Comparison of ENCODE assay signal across 9 cellular contexts in genomic region chr11:33721291-33721840, GRCh38. TPM values are rescaled to one million over a fixed set of nuclear protein-coding genes. Genes with fewer than 3 reads are reported as not detected.
DNase-seq lines count a peak whose midpoint lies in the region; ATAC-seq and TF ChIP-seq lines count a peak whose summit lies in the region.
"Had no signal": no experiment of that assay in that cellular context is flagged by ENCODE, and none has a peak within 500 bp of the region (broad histone marks: within the 10 kb centered on the region; RNA-seq: fewer than 3 reads in every experiment).

No MANE protein-coding gene starts in this region.

- peaks cover 23% of the 10 kb centered on the region for H4K20me1 ChIP-seq in osteoblast (ENCODE audit: insufficient read depth, low read length)

- H2AFZ ChIP-seq in osteoblast (ENCODE audit: low read length) = no peak overlapping the region

- H3K4me1 ChIP-seq in osteoblast (ENCODE audit: insufficient read depth, low read length) (peaks cover 50% of the 10 kb centered on the region), spleen (peaks cover 13 to 48% (median 34%) of the 10 kb centered on the region in 6 donors)

- no peaks in the 10 kb centered on the region for H3K9me3 ChIP-seq in osteoblast (ENCODE audit: low read depth, low read length)
- no peaks in the 10 kb centered on the region for H3K9me3 ChIP-seq in spleen

- intact Hi-C loops in spleen (cut with DNase I; ENCODE audit: low total_unique reads) = no loop called here

- WGBS in spleen, 5 donors = 62 to 73% (median 68%) methylated on average over 4 of the region's 4 CpGs

- no peak overlapping the region for H3K4me2 ChIP-seq in osteoblast (ENCODE audit: insufficient read depth, low read length)

- no peak for ATAC-seq in GM21360 (IDR thresholded peaks at IDR 0.05; ENCODE audit: unreplicated experiment)
- ATAC-seq in HG02973 (IDR thresholded peaks at IDR 0.05; ENCODE audit: unreplicated experiment) = no peak

- no peak for TF ChIP-seq POLR2A in spleen (IDR thresholded peaks at IDR 0.05)

- peak overlapping the region; percentile 100 for H3K27ac ChIP-seq in osteoblast (ENCODE audit: low read depth, low read length)
- H3K27ac ChIP-seq in spleen = peak overlapping the region in 4 of 8 donors; percentile 19 to 79 (median 52)

- peaks cover 100% of the 10 kb centered on the region for H3K79me2 ChIP-seq in osteoblast (ENCODE audit: insufficient read depth, low read length)

- no peaks in the 10 kb centered on the region for H3K27me3 ChIP-seq in osteoblast (ENCODE audit: insufficient read depth, low read length)
- no peaks in the 10 kb centered on the region for H3K27me3 ChIP-seq in spleen (replicated peaks in 1 of 7)

- DNase-seq in Ammon's horn (ENCODE audit: low spot score) = peak; percentile 64
- peak; percentile 57 for DNase-seq in NCI-H1694 (lab: John Stamatoyannopoulos, UW)
- peak; percentile 88 for DNase-seq in dermis blood vessel endothelial cell
- no peak for DNase-seq in osteoblast (ENCODE audit: insufficient read length, low spot score, missing footprints)
- DNase-seq in GM20000 (ENCODE audit: low spot score) = no peak
- DNase-seq in spleen = no peak
- DNase-seq: activated CD8-positive, alpha-beta memory T cell treated with anti-CD3 and anti-CD28 coated beads, Interleukin-2, amount 50 U/mL, for 48 hours had no signal

- TF ChIP-seq CTCF in osteoblast (IDR thresholded peaks at IDR 0.05; ENCODE audit: extremely low read depth, low read depth, low read length) = no peak
- TF ChIP-seq CTCF in GM20000 (IDR thresholded peaks at IDR 0.05; ENCODE audit: extremely low read depth, missing control alignments) = no peak
- TF ChIP-seq CTCF in spleen (IDR thresholded peaks at IDR 0.05 in 8 of 11, conservative IDR thresholded peaks at IDR 0.05 in 3 of 11) = no peak

- H3K36me3 ChIP-seq in osteoblast (ENCODE audit: insufficient read depth, low read length) (peaks cover 62% of the 10 kb centered on the region), spleen (peaks cover 0 to 65% (median 32%) of the 10 kb centered on the region in 6 donors)

- H3K4me3 ChIP-seq in osteoblast (ENCODE audit: insufficient read depth, low read length) (no peak overlapping the region), spleen (no peak overlapping the region)

RNA-seq across cellular contexts. Expression of gene CD59, which starts 14.9 kb away (rescaled TPM):
- total RNA-seq in dermis blood vessel endothelial cell = 931 and 1,060 TPM in 2 replicates
- 345 and 377 TPM in 2 replicates for total RNA-seq in osteoblast
- 100 to 1,000 TPM; 163 to 281 (median 213) TPM for total RNA-seq in spleen
- polyA plus RNA-seq in spleen = 10 to 100 TPM; 21.6 to 62.1 (median 57.9) TPM

RNA-seq across cellular contexts. Expression of gene C11orf91, which starts 20.7 kb away (rescaled TPM):
- total RNA-seq in dermis blood vessel endothelial cell = not detected in 2 replicates
- not detected in 2 replicates for total RNA-seq in osteoblast
- total RNA-seq in spleen = under 1 TPM in 1 of 7 donors, not detected in 6; 0.85 TPM
- not detected for polyA plus RNA-seq in spleen

RNA-seq across cellular contexts. Expression of gene FBXO3, which starts 53.0 kb away (rescaled TPM):
- total RNA-seq in dermis blood vessel endothelial cell (50.5 and 56.8 TPM in 2 replicates), osteoblast (35.8 and 38.3 TPM in 2 replicates), spleen (10 to 100 TPM; 26.5 to 58.3 (median 32.8) TPM)
- polyA plus RNA-seq in spleen = 10 to 100 TPM; 15.6 to 18.2 (median 15.9) TPM

Comparison
In these comparisons a context has a peak if more than half of its experiments do, and no peak if none do; other contexts are left out.
1. DNase-seq: peak in Ammon's horn (single experiment), NCI-H1694 (single experiment) and dermis blood vessel endothelial cell (single experiment); none in osteoblast (single experiment), GM20000 (single experiment) and spleen (single experiment).